Comparison of ENCODE assay signal across 7 cellular contexts in the genomic region with DNA sequence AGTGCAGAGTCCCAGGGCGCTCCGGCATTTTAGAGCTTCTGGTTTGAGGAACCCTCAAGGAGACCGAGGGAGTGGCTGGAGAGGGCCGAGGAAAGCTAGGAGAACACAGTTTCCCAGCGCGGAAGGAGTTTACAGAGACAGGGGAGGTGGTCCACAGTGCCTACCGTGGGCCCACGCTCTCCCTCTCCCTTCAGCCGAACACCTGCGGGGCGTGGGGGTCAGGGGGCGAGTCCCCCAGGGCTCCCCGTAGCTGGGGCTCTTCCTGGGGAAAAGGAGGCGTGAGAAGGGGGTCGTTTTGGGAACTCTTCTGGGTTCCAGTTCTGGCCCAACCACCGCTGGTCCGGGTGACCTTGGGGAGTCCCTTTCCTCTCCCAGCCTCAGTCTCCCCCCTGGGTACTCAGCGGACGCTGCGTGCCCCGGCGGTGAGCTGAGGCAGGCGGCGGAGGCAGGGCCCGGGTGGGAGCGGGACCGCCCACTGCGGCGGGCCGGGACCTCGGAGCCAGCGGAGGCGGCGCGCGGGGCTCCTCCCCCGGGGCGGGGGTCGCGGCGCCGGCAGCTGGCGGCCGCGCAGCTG. TPM values are rescaled to one million over a fixed set of nuclear protein-coding genes. Genes with fewer than 3 reads are reported as not detected.
DNase-seq lines count a peak whose midpoint lies in the region; ATAC-seq and TF ChIP-seq lines count a peak whose summit lies in the region.

No MANE protein-coding gene starts in this region.

- no peak for DNase-seq in HAP-1 (ENCODE audit: low spot score in 2 of 2)
- no peak for DNase-seq in stimulated activated naive B cell treated with anti-CD40 and anti-IgM and Interleukin-4, amounts not matched to agents 10 μg/mL and 1 μg/mL and 100 μg/mL, for 72 hours
- no peak for DNase-seq in SHP77 (lab: John Stamatoyannopoulos, UW)
- DNase-seq in ACHN, result no peak
- DNase-seq in posterior vena cava (ENCODE audit: low spot score), result no peak

- H3K27me3 ChIP-seq in HAP-1 (ENCODE audit: low read depth), result peaks cover 28% of the 10 kb centered on the region

- H3K36me3 ChIP-seq in HAP-1 (replicated peaks), result no peaks in the 10 kb centered on the region

- H3K36me3 Mint-ChIP-seq in stimulated activated naive B cell treated with anti-CD40 and anti-IgM and Interleukin-4, amounts not matched to agents 10 μg/mL and 1 μg/mL and 100 μg/mL, for 72 hours, result no peaks in the 10 kb centered on the region

- TF ChIP-seq CTCF in WI38 (IDR thresholded peaks at IDR 0.05; ENCODE audit: low read depth, low read length), result no peak

- peaks cover 5% of the 10 kb centered on the region; the same call in 1 of the 2 replicates for H3K4me1 ChIP-seq in HAP-1

- intact Hi-C loops in posterior vena cava (cut with DNase I), result no loop called here

- H3K9me3 Mint-ChIP-seq in stimulated activated naive B cell treated with anti-CD40 and anti-IgM and Interleukin-4, amounts not matched to agents 10 μg/mL and 1 μg/mL and 100 μg/mL, for 72 hours, result no peaks in the 10 kb centered on the region

- in situ Hi-C loops in HAP-1 (cut with MboI; ENCODE audit: low sequenced_read_pairs) (loop anchor here (5.0 kb wide), 1 partner anchor 52 kb away; no protein-coding TSS in a partner anchor), ACHN (cut with HindIII; ENCODE audit: low pct_ligation_motif_present, low pct_unique_long_range_greater_than_20kb, low sequenced_read_pairs) (no loop called here)

- peak overlapping the region; percentile 74 to 79 for H3K4me3 Mint-ChIP-seq in stimulated activated naive B cell treated with anti-CD40 and anti-IgM and Interleukin-4, amounts not matched to agents 10 μg/mL and 1 μg/mL and 100 μg/mL, for 72 hours

- H3K4me3 ChIP-seq in HAP-1 (peak overlapping the region; percentile 15; the same call in 1 of the 2 replicates), WI38 (ENCODE audit: low read depth, low read length) (0 out of 2 replicates have a peak overlapping the region, but pooled peaks have one; percentile 11), iPS-18c (ENCODE audit: insufficient read depth, low read depth, low read length) (peak overlapping the region; percentile 31; the same call in 1 of the 2 replicates)

- ATAC-seq in stimulated activated naive B cell treated with anti-CD40 and anti-IgM and Interleukin-4, amounts not matched to agents 10 μg/mL and 1 μg/mL and 100 μg/mL, for 72 hours (replicated peaks), result no peak

- H3K4me1 Mint-ChIP-seq in stimulated activated naive B cell treated with anti-CD40 and anti-IgM and Interleukin-4, amounts not matched to agents 10 μg/mL and 1 μg/mL and 100 μg/mL, for 72 hours, result peaks cover 9 to 13% of the 10 kb centered on the region in 2 donors

- H3K27me3 Mint-ChIP-seq in stimulated activated naive B cell treated with anti-CD40 and anti-IgM and Interleukin-4, amounts not matched to agents 10 μg/mL and 1 μg/mL and 100 μg/mL, for 72 hours, result peaks cover 49 to 62% of the 10 kb centered on the region in 2 donors

- H3K9me3 ChIP-seq in HAP-1 (no peaks in the 10 kb centered on the region), iPS-18c (ENCODE audit: control insufficient read depth, insufficient read depth, low read length) (peaks cover 2% of the 10 kb centered on the region)

- no peak overlapping the region for H3K27ac Mint-ChIP-seq in stimulated activated naive B cell treated with anti-CD40 and anti-IgM and Interleukin-4, amounts not matched to agents 10 μg/mL and 1 μg/mL and 100 μg/mL, for 72 hours

RNA-seq across cellular contexts. Expression of a gene that starts 0.4 kb away (rescaled TPM):
- under 1 TPM in 1 of 2 donors, not detected in 1; 0.05 TPM for total RNA-seq in posterior vena cava

RNA-seq across cellular contexts. Expression of a gene that starts 58.0 kb away (rescaled TPM):
- 10 to 100 TPM; 55.9 to 62.9 TPM for total RNA-seq in posterior vena cava
